In the genomic region with DNA sequence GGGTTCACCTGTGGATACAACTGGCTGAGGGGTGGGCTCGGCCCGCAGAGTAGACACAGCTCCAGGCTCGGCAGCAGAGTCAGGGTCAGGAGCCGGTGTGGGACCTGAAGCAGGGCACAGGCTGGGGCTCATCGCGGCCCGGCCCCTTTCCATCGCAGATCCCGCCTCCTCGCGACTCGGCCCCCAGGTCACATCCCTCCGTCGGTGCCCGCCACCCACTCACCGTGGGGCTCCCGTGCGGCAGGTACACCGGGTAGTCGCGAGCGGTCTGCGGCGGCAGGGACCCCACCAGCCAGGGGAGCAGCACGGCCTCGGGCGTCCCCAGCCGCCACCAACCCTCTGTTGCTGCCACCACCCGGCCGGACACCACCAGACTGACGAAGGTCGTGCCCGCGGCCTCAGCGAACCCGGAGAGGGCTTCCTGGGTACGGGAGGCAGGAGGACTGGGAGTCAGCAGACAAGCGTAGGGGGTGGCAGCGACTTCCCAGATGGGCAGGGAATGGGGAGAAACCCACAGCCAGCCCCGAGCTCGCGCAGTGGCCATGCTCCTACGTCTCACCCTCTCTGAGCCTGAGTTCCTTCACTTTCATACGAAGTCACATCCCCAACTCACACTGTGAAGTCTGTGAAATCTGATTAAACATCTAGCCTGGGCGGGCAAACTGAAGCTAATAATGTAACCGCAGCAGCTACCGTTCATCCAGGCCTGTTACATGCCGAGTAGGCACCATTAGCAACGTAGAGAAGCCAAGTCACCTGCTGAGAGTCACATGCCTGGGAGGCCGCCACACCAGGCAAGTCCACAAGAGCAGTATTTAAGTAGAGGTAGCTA, we compare ENCODE assay signal across 7 cellular contexts. TPM values are rescaled to one million over a fixed set of nuclear protein-coding genes. Genes with fewer than 3 reads are reported as not detected.
DNase-seq lines count a peak whose midpoint lies in the region; ATAC-seq, FAIRE-seq and TF ChIP-seq lines count a peak whose summit lies in the region.

No MANE protein-coding gene starts in this region.

- H3K27ac Mint-ChIP-seq in GM23338: peak overlapping the region; percentile 56; the same call in 1 of the 2 replicates

- peaks cover 28% of the 10 kb centered on the region for H3K27me3 Mint-ChIP-seq in GM23338 (ENCODE audit: insufficient read depth, low read depth, poor library complexity)

- H3K9me3 Mint-ChIP-seq in GM23338: no peaks in the 10 kb centered on the region; the same call in 2 of the 3 replicates

- POLR2A ChIA-PET in K562 (lab: Yijun Ruan, JAX): interaction anchor here (0.6 to 2.4 kb wide), 4 partner anchors 10 to 66 kb away, joined by 3 to 9 read pairs (median 4); no protein-coding TSS in a partner anchor

- H3K4me1 ChIP-seq in GM23338 (ENCODE audit: insufficient read depth) (peaks cover 25% of the 10 kb centered on the region; the same call in 1 of the 2 replicates), K562 (replicated peaks in 1 of 2; ENCODE audit: control insufficient read depth in 2 of 2, insufficient read depth in 2 of 2, low read length in 2 of 2) (peaks cover 25 to 57% of the 10 kb centered on the region in 2 experiments), iPS-15b (ENCODE audit: control insufficient read depth, insufficient read depth, low read length) (peaks cover 5% of the 10 kb centered on the region), gastrocnemius medialis (peaks cover 21% of the 10 kb centered on the region in 2 donors)

- in situ Hi-C loops in K562 (cut with MboI) (no loop called here), gastrocnemius medialis (cut with MboI; ENCODE audit: low sequenced_read_pairs in 4 of 4) (no loop called here)

- TF ChIP-seq CTCF in GM23338 (conservative IDR thresholded peaks at IDR 0.05; ENCODE audit: low read depth in 2 of 2) (peak; percentile 10 to 50; a peak in 2 of 4 replicates), K562 (IDR thresholded peaks at IDR 0.05 in 2 of 3, conservative IDR thresholded peaks at IDR 0.05 in 1 of 3; ENCODE audit: insufficient read depth in 2 of 3, low read depth in 1 of 3, low read length in 3 of 3) (no peak), gastrocnemius medialis (IDR thresholded peaks at IDR 0.05 in 4 of 5, conservative IDR thresholded peaks at IDR 0.05 in 1 of 5) (peak in 3 of 5 experiments; percentile 16 to 26 (median 21))

- no peaks in the 10 kb centered on the region; the same call in 1 of the 2 replicates for H3K36me3 ChIP-seq in GM23338 (ENCODE audit: insufficient read depth)
- peaks cover 37% of the 10 kb centered on the region for H3K36me3 ChIP-seq in K562 (ENCODE audit: control insufficient read depth, insufficient read depth, low read length)
- H3K36me3 ChIP-seq in iPS-15b (ENCODE audit: control insufficient read depth, insufficient read depth, low read length): peaks cover 6% of the 10 kb centered on the region
- no peaks in the 10 kb centered on the region for H3K36me3 ChIP-seq in gastrocnemius medialis

- H3K4me1 Mint-ChIP-seq in GM23338: peaks cover 25% of the 10 kb centered on the region

- peaks cover 29% of the 10 kb centered on the region for H3F3A ChIP-seq in GM23338 (replicated peaks; ENCODE audit: low read depth)

- H3K27me3 ChIP-seq in GM23338 (ENCODE audit: insufficient read depth) (no peaks in the 10 kb centered on the region), K562 (ENCODE audit: control insufficient read depth in 2 of 2, insufficient read depth in 2 of 2, low read length in 2 of 2) (no peaks in the 10 kb centered on the region), iPS-15b (ENCODE audit: control insufficient read depth, insufficient read depth, low read length) (no peaks in the 10 kb centered on the region), gastrocnemius medialis (no peaks in the 10 kb centered on the region)

- H3K9me3 ChIP-seq in K562 (replicated peaks; ENCODE audit: control insufficient read depth, insufficient read depth, low read depth, low read length) (no peaks in the 10 kb centered on the region), iPS-15b (ENCODE audit: control insufficient read depth, insufficient read depth, low read length) (no peaks in the 10 kb centered on the region), gastrocnemius medialis (no peaks in the 10 kb centered on the region)

- CTCF ChIA-PET in K562 (lab: Yijun Ruan, JAX; ENCODE audit: low intra/inter-chr PET ratio): no interaction called here

- TF ChIP-seq POLR2A in K562 (conservative IDR thresholded peaks at IDR 0.05) (no peak), gastrocnemius medialis (IDR thresholded peaks at IDR 0.05) (peak; percentile 44 to 56)

- no peaks in the 10 kb centered on the region for H3K79me2 ChIP-seq in GM23338 (replicated peaks; ENCODE audit: insufficient read depth)
- no peaks in the 10 kb centered on the region for H3K79me2 ChIP-seq in K562 (ENCODE audit: control insufficient read depth, insufficient read depth, low read length)

- H2AFZ ChIP-seq in GM23338 (peak overlapping the region; percentile 68; the same call in 1 of the 2 replicates), K562 (ENCODE audit: low read depth, low read length) (no peak overlapping the region; the same call in 1 of the 2 replicates)

- TF ChIP-seq EP300 in K562 (IDR thresholded peaks at IDR 0.05; ENCODE audit: low read length): no peak

- H3K9ac ChIP-seq in K562 (ENCODE audit: insufficient read depth in 1 of 2, low read depth in 2 of 2, low read length in 2 of 2) (peak overlapping the region in 1 of 2 experiments; percentile 83; a peak in 2 of 4 replicates), iPS-15b (ENCODE audit: low read depth, low read length) (no peak overlapping the region)

- BruUV-seq in K562 (replicated peaks; lab: Mats Ljungman, UMichigan): no TSS peak

- H4K20me1 ChIP-seq in GM23338 (replicated peaks; ENCODE audit: insufficient read depth): no peaks in the 10 kb centered on the region; the same call in 1 of the 2 replicates
- H4K20me1 ChIP-seq in K562 (replicated peaks; ENCODE audit: control insufficient read depth, insufficient read depth, low read length): peaks cover 5% of the 10 kb centered on the region

- H3K9me1 ChIP-seq in K562 (ENCODE audit: control insufficient read depth, insufficient read depth, low read length): no peaks in the 10 kb centered on the region

- WGBS in K562 (ENCODE audit: insufficient coverage, low coverage, missing lambda C conversion rate): 73% methylated on average over 42 of the region's 50 CpGs

- ATAC-seq in GM23338 (peak; percentile 23), K562 (no peak), gastrocnemius medialis (peak; percentile 38 to 49), HG02970 (IDR thresholded peaks at IDR 0.05; ENCODE audit: low FRiP score, unreplicated experiment) (no peak)

- H3K36me3 Mint-ChIP-seq in GM23338 (ENCODE audit: low read depth): peaks cover 26% of the 10 kb centered on the region

- intact Hi-C loops in K562 (cut with micrococcal nuclease) (loop anchor here (5.0 kb wide), 1 partner anchor 42 kb away; a partner anchor contains a TSS), gastrocnemius medialis (cut with DNase I; ENCODE audit: low total_unique reads) (loop anchor here (1.0 to 5.0 kb wide), 5 partner anchors 43 to 167 kb away; a partner anchor contains a TSS)

- no peak for FAIRE-seq in K562 (lab: Jason Lieb, UNC)

- H3K4me2 ChIP-seq in GM23338 (peak overlapping the region; percentile 87), K562 (ENCODE audit: insufficient read depth, low read length) (peak overlapping the region; percentile 50)

- peak overlapping the region; percentile 33; the same call in 1 of the 2 replicates for H3K27ac ChIP-seq in GM23338 (ENCODE audit: low read depth)
- no peak overlapping the region; the same call in 2 of the 3 replicates for H3K27ac ChIP-seq in K562 (ENCODE audit: extremely low read depth, low read depth, low read length)
- H3K27ac ChIP-seq in gastrocnemius medialis: peak overlapping the region; percentile 91 to 96 (median 94)

- DNase-seq in GM23338 (ENCODE audit: low spot score): peak; percentile 66
- peak; percentile 23 to 51 (median 47) for DNase-seq in T-helper 1 cell
- DNase-seq in K562 (ENCODE audit: extremely low read depth in 1 of 4, low spot score in 3 of 4): no peak
- peak; percentile 65 to 77 for DNase-seq in gastrocnemius medialis
- DNase-seq in DMS114 treated with DMSO at 0.1 percent for 48 hours (lab: John Stamatoyannopoulos, UW; ENCODE audit: unreplicated experiment): no peak

- H3K4me3 Mint-ChIP-seq in GM23338: peak overlapping the region; percentile 81

- TF ChIP-seq RAD21 in K562 (CRISPR knock-in tag; conservative IDR thresholded peaks at IDR 0.05 in 1 of 2, IDR thresholded peaks at IDR 0.05 in 1 of 2): no peak

- no peaks in the 10 kb centered on the region for H3K9me2 ChIP-seq in GM23338 (ENCODE audit: insufficient read depth)

- peak overlapping the region; percentile 63 for H3K4me3 ChIP-seq in GM23338
- H3K4me3 ChIP-seq in K562: no peak overlapping the region
- H3K4me3 ChIP-seq in iPS-15b (ENCODE audit: low read depth, low read length): peak overlapping the region; percentile 70
- H3K4me3 ChIP-seq in gastrocnemius medialis: peak overlapping the region; percentile 67 to 87 (median 80)

RNA-seq across cellular contexts. Expression of a gene that starts 3.7 kb away (rescaled TPM):
- total RNA-seq in GM23338 (2014; rRNA removed; shearing (Covaris generic)): 25.7 and 34.8 TPM in 2 replicates
- polyA plus RNA-seq in GM23338 (2016; fragmentation: Nextera tagmentation; extraction: Ambion mirVana) (24.3 TPM in 2 replicates), K562 (2011; rRNA removed) (2.7 and 3.6 TPM in 2 replicates), K562 (2014; fragmentation: Illumina TruSeq; extraction: Trizol) (3.2 and 4.5 TPM in 2 replicates), K562 (2014; fragmentation: Nextera tagmentation; extraction: Ambion mirVana) (under 1 TPM in 1 of 2 experiments, not detected in 1; 0.17 TPM), K562 (2014; rRNA removed) (4.7 and 11.5 TPM in 2 replicates)
- 5.3 and 13.3 TPM in 2 replicates for total RNA-seq in K562 (2011; cell fraction: chromatin; rRNA removed; ENCODE audit: low replicate concordance)
- total RNA-seq in K562 (2011; cell fraction: nucleolus; rRNA removed): 8.2 and 9.1 TPM in 2 replicates
- total RNA-seq in K562 (2011; cell fraction: nucleoplasm; rRNA removed): 8.2 and 8.4 TPM in 2 replicates
- total RNA-seq in K562 (2014; rRNA removed) (6.6 and 10.6 TPM in 2 replicates), K562 (2014; rRNA removed; fragmentation: Illumina TruSeq; extraction: Trizol) (1.9 and 3.5 TPM in 2 replicates), K562 (2015; rRNA removed; fragmentation: Illumina TruSeq; extraction: Trizol) (2.9 and 3.8 TPM in 2 replicates), K562 (2021) (6.7 and 7.6 TPM in 2 replicates), gastrocnemius medialis (10 to 100 TPM; 14.2 to 35.5 (median 26.0) TPM)
- polyA plus RNA-seq in K562 (2011; cell fraction: cytosol; rRNA removed): 4.8 and 5.7 TPM in 2 replicates
- 7.4 and 9.5 TPM in 2 replicates for polyA plus RNA-seq in K562 (2011; cell fraction: nucleus; rRNA removed)
- 6.3 and 6.4 TPM in 2 replicates for polyA plus RNA-seq in K562 (2012)
- 2.0 and 2.2 TPM in 2 replicates for polyA minus RNA-seq in K562 (2011; rRNA and poly(A)+ RNA removed)
- 2.6 and 6.6 TPM in 2 replicates for polyA minus RNA-seq in K562 (2011; cell fraction: cytosol; rRNA and poly(A)+ RNA removed)
- 1.2 and 3.7 TPM in 2 replicates for polyA minus RNA-seq in K562 (2011; cell fraction: nucleus; rRNA and poly(A)+ RNA removed)

RNA-seq across cellular contexts. Expression of a gene that starts 8.7 kb away (rescaled TPM):
- total RNA-seq in GM23338 (2014; rRNA removed; shearing (Covaris generic)): 47.1 and 58.6 TPM in 2 replicates
- polyA plus RNA-seq in GM23338 (2016; fragmentation: Nextera tagmentation; extraction: Ambion mirVana) (45.6 and 46.4 TPM in 2 replicates), K562 (2011; rRNA removed) (23.0 and 31.0 TPM in 2 replicates), K562 (2014; fragmentation: Illumina TruSeq; extraction: Trizol) (56.7 and 72.9 TPM in 2 replicates), K562 (2014; fragmentation: Nextera tagmentation; extraction: Ambion mirVana) (1 to 10 TPM; 4.1 to 4.4 TPM), K562 (2014; rRNA removed) (37.8 and 40.3 TPM in 2 replicates)
- total RNA-seq in K562 (2011; cell fraction: chromatin; rRNA removed; ENCODE audit: low replicate concordance): 109 and 190 TPM in 2 replicates
- total RNA-seq in K562 (2011; cell fraction: nucleolus; rRNA removed): 97.8 and 99.2 TPM in 2 replicates
- total RNA-seq in K562 (2011; cell fraction: nucleoplasm; rRNA removed): 109 and 111 TPM in 2 replicates
- total RNA-seq in K562 (2014; rRNA removed) (19.3 and 30.1 TPM in 2 replicates), K562 (2014; rRNA removed; fragmentation: Illumina TruSeq; extraction: Trizol) (15.7 and 17.1 TPM in 2 replicates), K562 (2015; rRNA removed; fragmentation: Illumina TruSeq; extraction: Trizol) (14.5 and 16.0 TPM in 2 replicates), K562 (2021) (83.5 and 93.9 TPM in 2 replicates), gastrocnemius medialis (100 to 1,000 TPM in 1 of 4 donors, 10 to 100 TPM in 3; 46.6 to 105 (median 78.7) TPM)
- polyA plus RNA-seq in K562 (2011; cell fraction: cytosol; rRNA removed): 18.3 and 19.6 TPM in 2 replicates
- 111 and 131 TPM in 2 replicates for polyA plus RNA-seq in K562 (2011; cell fraction: nucleus; rRNA removed)
- polyA plus RNA-seq in K562 (2012): 57.3 and 63.8 TPM in 2 replicates
- 20.8 and 22.4 TPM in 2 replicates for polyA minus RNA-seq in K562 (2011; rRNA and poly(A)+ RNA removed)
- 35.9 and 50.9 TPM in 2 replicates for polyA minus RNA-seq in K562 (2011; cell fraction: cytosol; rRNA and poly(A)+ RNA removed)
- polyA minus RNA-seq in K562 (2011; cell fraction: nucleus; rRNA and poly(A)+ RNA removed): 38.8 and 53.6 TPM in 2 replicates

RNA-seq across cellular contexts. Expression of a gene that starts 41.6 kb away (rescaled TPM):
- 194 and 209 TPM in 2 replicates for total RNA-seq in GM23338 (2014; rRNA removed; shearing (Covaris generic))
- polyA plus RNA-seq in GM23338 (2016; fragmentation: Nextera tagmentation; extraction: Ambion mirVana) (188 and 225 TPM in 2 replicates), K562 (2011; rRNA removed) (33.0 and 58.6 TPM in 2 replicates), K562 (2014; fragmentation: Illumina TruSeq; extraction: Trizol) (61.7 and 81.3 TPM in 2 replicates), K562 (2014; fragmentation: Nextera tagmentation; extraction: Ambion mirVana) (1 to 10 TPM; 4.9 to 9.3 TPM), K562 (2014; rRNA removed) (68.1 and 75.0 TPM in 2 replicates)
- 128 and 364 TPM in 2 replicates for total RNA-seq in K562 (2011; cell fraction: chromatin; rRNA removed; ENCODE audit: low replicate concordance)
- 274 and 281 TPM in 2 replicates for total RNA-seq in K562 (2011; cell fraction: nucleolus; rRNA removed)
- 195 and 218 TPM in 2 replicates for total RNA-seq in K562 (2011; cell fraction: nucleoplasm; rRNA removed)
- total RNA-seq in K562 (2014; rRNA removed) (61.3 and 79.5 TPM in 2 replicates), K562 (2014; rRNA removed; fragmentation: Illumina TruSeq; extraction: Trizol) (14.0 and 23.3 TPM in 2 replicates), K562 (2015; rRNA removed; fragmentation: Illumina TruSeq; extraction: Trizol) (43.5 and 44.6 TPM in 2 replicates), K562 (2021) (156 and 169 TPM in 2 replicates), gastrocnemius medialis (10 to 100 TPM; 77.6 to 88.2 (median 87.0) TPM)
- 39.8 and 67.6 TPM in 2 replicates for polyA plus RNA-seq in K562 (2011; cell fraction: cytosol; rRNA removed)
- 302 and 359 TPM in 2 replicates for polyA plus RNA-seq in K562 (2011; cell fraction: nucleus; rRNA removed)
- 104 and 153 TPM in 2 replicates for polyA plus RNA-seq in K562 (2012)
- 22.8 and 25.3 TPM in 2 replicates for polyA minus RNA-seq in K562 (2011; rRNA and poly(A)+ RNA removed)
- 60.9 and 84.8 TPM in 2 replicates for polyA minus RNA-seq in K562 (2011; cell fraction: cytosol; rRNA and poly(A)+ RNA removed)
- 81.6 and 99.6 TPM in 2 replicates for polyA minus RNA-seq in K562 (2011; cell fraction: nucleus; rRNA and poly(A)+ RNA removed)

RNA-seq across cellular contexts. Expression of a gene that starts 42.6 kb away (rescaled TPM):
- total RNA-seq in GM23338 (2014; rRNA removed; shearing (Covaris generic)): 110 and 129 TPM in 2 replicates
- polyA plus RNA-seq in GM23338 (2016; fragmentation: Nextera tagmentation; extraction: Ambion mirVana) (34.1 and 37.2 TPM in 2 replicates), K562 (2011; rRNA removed) (31.9 and 75.2 TPM in 2 replicates), K562 (2014; fragmentation: Illumina TruSeq; extraction: Trizol) (47.0 and 81.3 TPM in 2 replicates), K562 (2014; fragmentation: Nextera tagmentation; extraction: Ambion mirVana) (1 to 10 TPM in 1 of 2 experiments, under 1 TPM in 1; 0.55 to 1.5 TPM), K562 (2014; rRNA removed) (89.6 and 91.9 TPM in 2 replicates)
- 142 and 352 TPM in 2 replicates for total RNA-seq in K562 (2011; cell fraction: chromatin; rRNA removed; ENCODE audit: low replicate concordance)
- 179 and 183 TPM in 2 replicates for total RNA-seq in K562 (2011; cell fraction: nucleolus; rRNA removed)
- 173 and 215 TPM in 2 replicates for total RNA-seq in K562 (2011; cell fraction: nucleoplasm; rRNA removed)
- total RNA-seq in K562 (2014; rRNA removed) (77.6 and 109 TPM in 2 replicates), K562 (2014; rRNA removed; fragmentation: Illumina TruSeq; extraction: Trizol) (21.5 and 23.4 TPM in 2 replicates), K562 (2015; rRNA removed; fragmentation: Illumina TruSeq; extraction: Trizol) (29.1 and 31.8 TPM in 2 replicates), K562 (2021) (138 and 150 TPM in 2 replicates), gastrocnemius medialis (100 to 1,000 TPM in 3 of 4 donors, 10 to 100 TPM in 1; 94.2 to 142 (median 131) TPM)
- 57.0 and 118 TPM in 2 replicates for polyA plus RNA-seq in K562 (2011; cell fraction: cytosol; rRNA removed)
- polyA plus RNA-seq in K562 (2011; cell fraction: nucleus; rRNA removed): 98.4 and 141 TPM in 2 replicates
- polyA plus RNA-seq in K562 (2012): 97.7 and 117 TPM in 2 replicates
- polyA minus RNA-seq in K562 (2011; rRNA and poly(A)+ RNA removed): 65.8 and 75.2 TPM in 2 replicates
- 102 and 161 TPM in 2 replicates for polyA minus RNA-seq in K562 (2011; cell fraction: cytosol; rRNA and poly(A)+ RNA removed)
- polyA minus RNA-seq in K562 (2011; cell fraction: nucleus; rRNA and poly(A)+ RNA removed): 54.4 and 66.2 TPM in 2 replicates

RNA-seq across cellular contexts. Expression of a gene that starts 46.3 kb away (rescaled TPM):
- total RNA-seq in GM23338 (2014; rRNA removed; shearing (Covaris generic)): not detected in 2 replicates
- polyA plus RNA-seq in GM23338 (2016; fragmentation: Nextera tagmentation; extraction: Ambion mirVana) (0.82 and 0.99 TPM in 2 replicates), K562 (2011; rRNA removed) (0.75 and 1.4 TPM in 2 replicates), K562 (2014; fragmentation: Illumina TruSeq; extraction: Trizol) (0.70 and 1.2 TPM in 2 replicates), K562 (2014; fragmentation: Nextera tagmentation; extraction: Ambion mirVana) (under 1 TPM; 0.14 to 0.35 TPM), K562 (2014; rRNA removed) (1.9 and 2.2 TPM in 2 replicates)
- 3.2 and 5.6 TPM in 2 replicates for total RNA-seq in K562 (2011; cell fraction: chromatin; rRNA removed; ENCODE audit: low replicate concordance)
- 4.0 and 5.0 TPM in 2 replicates for total RNA-seq in K562 (2011; cell fraction: nucleolus; rRNA removed)
- 2.4 TPM in 2 replicates for total RNA-seq in K562 (2011; cell fraction: nucleoplasm; rRNA removed)
- total RNA-seq in K562 (2014; rRNA removed) (3.3 and 4.5 TPM in 2 replicates), K562 (2014; rRNA removed; fragmentation: Illumina TruSeq; extraction: Trizol) (0.64 and 0.80 TPM in 2 replicates), K562 (2015; rRNA removed; fragmentation: Illumina TruSeq; extraction: Trizol) (1.2 and 1.3 TPM in 2 replicates), K562 (2021) (2.3 and 2.4 TPM in 2 replicates), gastrocnemius medialis (under 1 TPM in 2 of 4 donors, not detected in 2; 0.13 to 0.16 TPM)
- 1.0 and 1.6 TPM in 2 replicates for polyA plus RNA-seq in K562 (2011; cell fraction: cytosol; rRNA removed)
- polyA plus RNA-seq in K562 (2011; cell fraction: nucleus; rRNA removed): 2.7 and 3.3 TPM in 2 replicates
- 2.9 and 4.5 TPM in 2 replicates for polyA plus RNA-seq in K562 (2012)
- polyA minus RNA-seq in K562 (2011; rRNA and poly(A)+ RNA removed): 0.42 and 0.49 TPM in 2 replicates
- 0.86 and 1.0 TPM in 2 replicates for polyA minus RNA-seq in K562 (2011; cell fraction: cytosol; rRNA and poly(A)+ RNA removed)
- 1.4 and 2.2 TPM in 2 replicates for polyA minus RNA-seq in K562 (2011; cell fraction: nucleus; rRNA and poly(A)+ RNA removed)

Comparison
In these comparisons a context has a peak if more than half of its experiments do, and no peak if none do; other contexts are left out.
1. ATAC-seq: peak in GM23338 (single experiment) and gastrocnemius medialis (2 of 2); none in K562 (single experiment) and HG02970 (single experiment).
2. DNase-seq: peak in GM23338 (single experiment), T-helper 1 cell (5 of 5) and gastrocnemius medialis (2 of 2); none in K562 (0 of 4) and DMS114 treated with DMSO at 0.1 percent for 48 hours (single experiment).
3. CTCF ChIP-seq: peak in GM23338 (2 of 2) and gastrocnemius medialis (3 of 5); none in K562 (0 of 3).